14 cellular contexts compared by ENCODE assay signal in genomic region chr7:102890292-102890970, GRCh38. TPM values are rescaled to one million over a fixed set of nuclear protein-coding genes. Genes with fewer than 3 reads are reported as not detected.
A peak's percentile ranks its signal among the peaks of the same experiment; 100 is the strongest.
DNase-seq lines count a peak whose midpoint lies in the region; ATAC-seq, FAIRE-seq and TF ChIP-seq lines count a peak whose summit lies in the region.
"Had no signal": no experiment of that assay in that cellular context is flagged by ENCODE, and none has a peak within 500 bp of the region (broad histone marks: within the 10 kb centered on the region; RNA-seq: fewer than 3 reads in every experiment).

No MANE protein-coding gene starts in this region.

- CTCF ChIA-PET in endothelial cell of umbilical vein (lab: Charles Lee), result interaction anchor here (1.1 to 4.6 kb wide), 6 partner anchors 16 to 172 kb away, joined by 3 to 36 read pairs (median 6); partner anchors contain the start of gene LRRC17

- dilution Hi-C loops in endothelial cell of umbilical vein (cut with MboI; ENCODE audit: extremely low pct_ligation_motif_present, low sequenced_read_pairs), result no loop called here

- POLR2A ChIA-PET in endothelial cell of umbilical vein (lab: Charles Lee), result no interaction called here

- H3K9me3 ChIP-seq in endothelial cell of umbilical vein (replicated peaks; ENCODE audit: control insufficient read depth, insufficient read depth, low read length) (no peaks in the 10 kb centered on the region), osteoblast (ENCODE audit: low read depth, low read length) (no peaks in the 10 kb centered on the region), colonic mucosa (no peaks in the 10 kb centered on the region)
- H3K9me3 ChIP-seq: Caco-2 had no signal

- no peak overlapping the region for H3K4me3 ChIP-seq in endothelial cell of umbilical vein (replicated peaks in 1 of 3; ENCODE audit: insufficient read depth in 1 of 3, low read depth in 1 of 3, low read length in 3 of 3)
- no peak overlapping the region for H3K4me3 ChIP-seq in osteoblast (ENCODE audit: insufficient read depth, low read length)
- no peak overlapping the region for H3K4me3 ChIP-seq in colonic mucosa

- TF ChIP-seq CTCF in endothelial cell of umbilical vein (IDR thresholded peaks at IDR 0.05; ENCODE audit: extremely low read depth in 1 of 2, insufficient read depth in 1 of 2, low read depth in 1 of 2, low read length in 2 of 2) (no peak), osteoblast (IDR thresholded peaks at IDR 0.05; ENCODE audit: extremely low read depth, low read depth, low read length) (no peak), colonic mucosa (IDR thresholded peaks at IDR 0.05) (no peak)

- peak overlapping the region; percentile 23 for H2AFZ ChIP-seq in endothelial cell of umbilical vein (ENCODE audit: low read depth, low read length)
- H2AFZ ChIP-seq in osteoblast (ENCODE audit: low read length), result peak overlapping the region; percentile 32

- no peak for ATAC-seq in HG02623 (IDR thresholded peaks at IDR 0.05; ENCODE audit: unreplicated experiment)
- ATAC-seq in GM18868 (IDR thresholded peaks at IDR 0.05; ENCODE audit: unreplicated experiment), result no peak
- ATAC-seq: effector memory CD8-positive, alpha-beta T cell; WTC11 had no signal

- TSS peak; percentile 25 for BruUV-seq in endothelial cell of umbilical vein (replicated peaks; lab: Mats Ljungman, UMichigan)

- H3K9me1 ChIP-seq in endothelial cell of umbilical vein (replicated peaks; ENCODE audit: control insufficient read depth, extremely low read depth, insufficient read depth, low read length), result no peaks in the 10 kb centered on the region

- peak overlapping the region; percentile 11 for H3K4me2 ChIP-seq in endothelial cell of umbilical vein (ENCODE audit: insufficient read depth, low read length)
- peak overlapping the region; percentile 53 for H3K4me2 ChIP-seq in osteoblast (ENCODE audit: insufficient read depth, low read length)

- H3K36me3 ChIP-seq in endothelial cell of umbilical vein (ENCODE audit: control insufficient read depth in 2 of 2, extremely low read depth in 1 of 2, insufficient read depth in 2 of 2, low read length in 2 of 2), result no peaks in the 10 kb centered on the region
- H3K36me3 ChIP-seq in osteoblast (ENCODE audit: insufficient read depth, low read length), result no peaks in the 10 kb centered on the region
- no peaks in the 10 kb centered on the region for H3K36me3 ChIP-seq in colonic mucosa

- no peaks in the 10 kb centered on the region for H4K20me1 ChIP-seq in endothelial cell of umbilical vein (replicated peaks; ENCODE audit: control insufficient read depth, extremely low read depth, insufficient read depth, low read length)
- H4K20me1 ChIP-seq in osteoblast (ENCODE audit: insufficient read depth, low read length), result no peaks in the 10 kb centered on the region

- peak; percentile 79 for DNase-seq in EH (ENCODE audit: low read depth)
- peak; percentile 39 for DNase-seq in RCC 7860 (ENCODE audit: low spot score)
- peak; percentile 81 for DNase-seq in endothelial cell of umbilical vein (ENCODE audit: low read depth, low spot score)
- DNase-seq in osteoblast (ENCODE audit: insufficient read length, low spot score, missing footprints), result peak; percentile 14
- no peak for DNase-seq in NCI-H2171 (lab: John Stamatoyannopoulos, UW)
- DNase-seq in colonic mucosa, result no peak
- DNase-seq: effector memory CD8-positive, alpha-beta T cell; NCI-H1048 had no signal

- peak overlapping the region; percentile 89 for H3K27ac ChIP-seq in endothelial cell of umbilical vein (ENCODE audit: insufficient read depth, low read depth, low read length)
- peak overlapping the region; percentile 91 for H3K27ac ChIP-seq in osteoblast (ENCODE audit: low read depth, low read length)
- no peak overlapping the region for H3K27ac ChIP-seq in colonic mucosa

- no peak for TF ChIP-seq POLR2A in endothelial cell of umbilical vein (IDR thresholded peaks at IDR 0.05; ENCODE audit: low read depth, low read length)

- H3K9ac ChIP-seq in endothelial cell of umbilical vein (replicated peaks; ENCODE audit: extremely low read depth, insufficient read depth, low read length) (peak overlapping the region; percentile 38), colonic mucosa (ENCODE audit: low read depth in 2 of 2, low read length in 2 of 2) (no peak overlapping the region)

- FAIRE-seq in RCC 7860 (lab: Jason Lieb, UNC), result no peak
- no peak for FAIRE-seq in endothelial cell of umbilical vein (lab: Jason Lieb, UNC)
- FAIRE-seq: GM18507, islet of Langerhans had no signal

- H3K79me2 ChIP-seq in endothelial cell of umbilical vein (ENCODE audit: control insufficient read depth, insufficient read depth, low read length) (no peaks in the 10 kb centered on the region), osteoblast (ENCODE audit: insufficient read depth, low read length) (no peaks in the 10 kb centered on the region)

- H3K4me1 ChIP-seq in endothelial cell of umbilical vein (ENCODE audit: control insufficient read depth, extremely low read depth, insufficient read depth, low read length), result peaks cover 51% of the 10 kb centered on the region
- H3K4me1 ChIP-seq in osteoblast (ENCODE audit: insufficient read depth, low read length), result peaks cover 42% of the 10 kb centered on the region
- H3K4me1 ChIP-seq in colonic mucosa, result no peaks in the 10 kb centered on the region

- intact Hi-C loops in endothelial cell of umbilical vein (cut with micrococcal nuclease) (loop anchor here (1.0 kb wide), 1 partner anchor 103 kb away; no protein-coding TSS in a partner anchor), colonic mucosa (cut with DNase I) (no loop called here)

- no peaks in the 10 kb centered on the region for H3K27me3 ChIP-seq in endothelial cell of umbilical vein (ENCODE audit: control insufficient read depth in 2 of 2, insufficient read depth in 2 of 2, low read length in 2 of 2)
- H3K27me3 ChIP-seq in osteoblast (ENCODE audit: insufficient read depth, low read length), result no peaks in the 10 kb centered on the region
- H3K27me3 ChIP-seq in colonic mucosa, result no peaks in the 10 kb centered on the region

TF ChIP-seq in endothelial cell of umbilical vein, 7 proteins besides CTCF, POLR2A, EP300 and RAD21:
- TF ChIP-seq MYC (IDR thresholded peaks at IDR 0.05; ENCODE audit: low read depth, low read length), result no peak
- TF ChIP-seq JUN (IDR thresholded peaks at IDR 0.05; ENCODE audit: borderline replicate concordance, insufficient read depth, insufficient read length, low read depth), result no peak
- TF ChIP-seq, protein P1, sequence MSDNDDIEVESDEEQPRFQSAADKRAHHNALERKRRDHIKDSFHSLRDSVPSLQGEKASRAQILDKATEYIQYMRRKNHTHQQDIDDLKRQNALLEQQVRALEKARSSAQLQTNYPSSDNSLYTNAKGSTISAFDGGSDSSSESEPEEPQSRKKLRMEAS (IDR thresholded peaks at IDR 0.05; ENCODE audit: insufficient read depth, insufficient read length), result no peak
- peak; percentile 22 for TF ChIP-seq FOS (IDR thresholded peaks at IDR 0.05; ENCODE audit: borderline replicate concordance, insufficient read depth, low read length)
- TF ChIP-seq EZH2 (IDR thresholded peaks at IDR 0.05; ENCODE audit: borderline replicate concordance, low read depth, low read length, severe bottlenecking), result no peak
- TF ChIP-seq GATA2 (IDR thresholded peaks at IDR 0.05; ENCODE audit: insufficient read depth, insufficient read length, low read depth, low read length), result peak; percentile 54
- no peak for TF ChIP-seq POLR2AphosphoS5 (IDR thresholded peaks at IDR 0.05; ENCODE audit: insufficient read depth, low read depth, low read length)
TF ChIP-seq in endothelial cell of umbilical vein: peak in this region for 2.

RNA-seq across cellular contexts. Expression of gene LRRC17, which starts 22.4 kb away (rescaled TPM):
- total RNA-seq in endothelial cell of umbilical vein (22.7 and 31.9 TPM in 2 replicates), osteoblast (12.3 and 14.4 TPM in 2 replicates), colonic mucosa (1 to 10 TPM in 1 of 2 donors, under 1 TPM in 1; 0.91 to 1.1 TPM)
- 27.1 and 33.7 TPM in 2 replicates for polyA plus RNA-seq in endothelial cell of umbilical vein
- 40.7 and 43.1 TPM in 2 replicates for polyA plus RNA-seq in endothelial cell of umbilical vein (2011; cell fraction: cytosol; rRNA removed)
- 23.9 and 34.4 TPM in 2 replicates for polyA plus RNA-seq in endothelial cell of umbilical vein (2011; cell fraction: nucleus; rRNA removed)
- 34.1 and 35.1 TPM in 2 replicates for polyA plus RNA-seq in endothelial cell of umbilical vein (2012)
- polyA minus RNA-seq in endothelial cell of umbilical vein, result 19.6 and 27.8 TPM in 2 replicates
- polyA minus RNA-seq in endothelial cell of umbilical vein (2011; cell fraction: cytosol; rRNA and poly(A)+ RNA removed), result not detected
- polyA minus RNA-seq in endothelial cell of umbilical vein (2011; cell fraction: nucleus; rRNA and poly(A)+ RNA removed), result 11.8 and 21.0 TPM in 2 replicates

Comparison
In these comparisons a context has a peak if more than half of its experiments do, and no peak if none do; other contexts are left out.
1. DNase-seq: peak in EH (single experiment), RCC 7860 (single experiment), endothelial cell of umbilical vein (single experiment) and osteoblast (single experiment); none in NCI-H2171 (single experiment) and colonic mucosa (single experiment).